In genomic region chr4:10201356-10202223, GRCh38 we compare ENCODE assay signal across 20 cellular contexts.
DNase-seq lines count a peak whose midpoint lies in the region; ATAC-seq and TF ChIP-seq lines count a peak whose summit lies in the region.
"Had no signal": no experiment of that assay in that cellular context is flagged by ENCODE, and none has a peak within 500 bp of the region (broad histone marks: within the 10 kb centered on the region; RNA-seq: fewer than 3 reads in every experiment).

No MANE protein-coding gene starts in this region.

- WGBS in trophoblast cell (ENCODE audit: extremely low coverage, insufficient coverage, insufficient read length): no CpG with 5 or more reads among the region's 4 CpGs

- ATAC-seq in RWPE2 (ENCODE audit: low read depth): peak; percentile 35; the same call in 1 of the 3 replicates
- no peak for ATAC-seq in HG02973 (IDR thresholded peaks at IDR 0.05; ENCODE audit: unreplicated experiment)
- no peak for ATAC-seq in GM18498 (IDR thresholded peaks at IDR 0.05; ENCODE audit: unreplicated experiment)

- no peaks in the 10 kb centered on the region for H3K79me2 ChIP-seq in trophoblast cell (ENCODE audit: control insufficient read depth, insufficient read depth, low read length, poor library complexity)

- no peak overlapping the region for H3K23ac ChIP-seq in trophoblast cell (ENCODE audit: low read length)

- H3K18ac ChIP-seq in trophoblast cell (ENCODE audit: low read length): no peak overlapping the region

- H3K27me3 ChIP-seq in RWPE2 (ENCODE audit: insufficient read depth, poor library complexity, severe bottlenecking) (no peaks in the 10 kb centered on the region), trophoblast cell (ENCODE audit: insufficient read depth, low read length) (no peaks in the 10 kb centered on the region)
- H3K27me3 ChIP-seq: MG63 had no signal

- no peak overlapping the region for H2AFZ ChIP-seq in trophoblast cell (ENCODE audit: insufficient read depth, low read length, poor library complexity)

- no peak overlapping the region for H3K27ac ChIP-seq in RWPE2 (ENCODE audit: poor library complexity, severe bottlenecking)
- H3K27ac ChIP-seq in trophoblast cell (ENCODE audit: low read depth, low read length): no peak overlapping the region
- H3K27ac ChIP-seq: HL-60 had no signal

- H4K8ac ChIP-seq in trophoblast cell (ENCODE audit: low read depth, low read length): no peak overlapping the region

- H3K9me3 ChIP-seq in RWPE2 (ENCODE audit: severe bottlenecking): no peaks in the 10 kb centered on the region
- peaks cover 2% of the 10 kb centered on the region for H3K9me3 ChIP-seq in trophoblast cell (ENCODE audit: insufficient read depth, low read depth, low read length)
- H3K9me3 ChIP-seq: HAP-1, MG63 had no signal

- H2BK5ac ChIP-seq in trophoblast cell (ENCODE audit: low read depth, low read length, poor library complexity): no peak overlapping the region

- peak; percentile 3 for DNase-seq in D341Med (ENCODE audit: low spot score)
- DNase-seq in RWPE2 (ENCODE audit: low spot score): no peak
- DNase-seq in germinal center (ENCODE audit: low spot score): peak; percentile 0
- no peak for DNase-seq in trophoblast cell
- DNase-seq in NCI-H1417 treated with DMSO at 0.1 percent for 48 hours (lab: John Stamatoyannopoulos, UW): no peak
- DNase-seq in activated CD4-positive, CD25-positive, alpha-beta regulatory T cell treated with anti-CD3 and anti-CD28 coated beads, Interleukin-2, amount 50 U/mL, for 72 hours: no peak
- DNase-seq: ACHN, Karpas-422, MG63, NCI-H1092 treated with DMSO at 0.1 percent for 48 hours, NCI-H1694, NCI-H2081 treated with DMSO at 0.1 percent for 48 hours, NCI-H510A treated with DMSO at 0.1 percent for 48 hours, NCI-H82, RPMI8226, SIG-M5 had no signal

- H3K14ac ChIP-seq in trophoblast cell (ENCODE audit: low read length): no peak overlapping the region

- H3K79me1 ChIP-seq in trophoblast cell (ENCODE audit: low read length): peaks cover 8% of the 10 kb centered on the region

- no peak overlapping the region for H3K9ac ChIP-seq in trophoblast cell (ENCODE audit: low read length)

- H3K4ac ChIP-seq in trophoblast cell (ENCODE audit: low read depth, low read length): no peak overlapping the region

- peak overlapping the region; percentile 16 for H2BK120ac ChIP-seq in trophoblast cell (ENCODE audit: insufficient read depth, low read length, poor library complexity)

- H4K91ac ChIP-seq in trophoblast cell (ENCODE audit: low read depth, low read length): peak overlapping the region; percentile 48

- H3K4me1 ChIP-seq in RWPE2 (ENCODE audit: insufficient read depth, poor library complexity, severe bottlenecking) (no peaks in the 10 kb centered on the region), trophoblast cell (ENCODE audit: control insufficient read depth in 1 of 2, insufficient read depth in 2 of 2, low read length in 2 of 2) (peaks cover 2 to 6% of the 10 kb centered on the region in 2 experiments)
- H3K4me1 ChIP-seq: HAP-1 had no signal

- H3K4me3 ChIP-seq in RWPE2 (ENCODE audit: severe bottlenecking): no peak overlapping the region
- H3K4me3 ChIP-seq in trophoblast cell (ENCODE audit: low read depth, low read length): no peak overlapping the region
- H3K4me3 ChIP-seq: HAP-1, MG63 had no signal

- no peak overlapping the region for H2AK5ac ChIP-seq in trophoblast cell (ENCODE audit: low read length)

- no peaks in the 10 kb centered on the region for H3K36me3 ChIP-seq in RWPE2 (ENCODE audit: low read depth)
- no peaks in the 10 kb centered on the region for H3K36me3 ChIP-seq in trophoblast cell (ENCODE audit: control insufficient read depth in 1 of 2, insufficient read depth in 2 of 2, low read length in 2 of 2)
- H3K36me3 ChIP-seq: HAP-1, MG63 had no signal

- no peak for TF ChIP-seq CTCF in RWPE2 (IDR thresholded peaks at IDR 0.05; ENCODE audit: poor library complexity, severe bottlenecking)

- no peak overlapping the region for H3K4me2 ChIP-seq in trophoblast cell (ENCODE audit: low read length)

- H4K12ac ChIP-seq in trophoblast cell (ENCODE audit: low read depth, low read length): no peak overlapping the region

- H2BK12ac ChIP-seq in trophoblast cell (ENCODE audit: low read length): no peak overlapping the region

Comparison
In these comparisons a context has a peak if more than half of its experiments do, and no peak if none do; other contexts are left out.
1. DNase-seq: peak in D341Med (single experiment) and germinal center (single experiment); none in RWPE2 (single experiment), trophoblast cell (0 of 2), NCI-H1417 treated with DMSO at 0.1 percent for 48 hours (single experiment) and activated CD4-positive, CD25-positive, alpha-beta regulatory T cell treated with anti-CD3 and anti-CD28 coated beads, Interleukin-2, amount 50 U/mL, for 72 hours (single experiment).